Comparison of ENCODE assay signal across 24 cellular contexts in the genomic region with DNA sequence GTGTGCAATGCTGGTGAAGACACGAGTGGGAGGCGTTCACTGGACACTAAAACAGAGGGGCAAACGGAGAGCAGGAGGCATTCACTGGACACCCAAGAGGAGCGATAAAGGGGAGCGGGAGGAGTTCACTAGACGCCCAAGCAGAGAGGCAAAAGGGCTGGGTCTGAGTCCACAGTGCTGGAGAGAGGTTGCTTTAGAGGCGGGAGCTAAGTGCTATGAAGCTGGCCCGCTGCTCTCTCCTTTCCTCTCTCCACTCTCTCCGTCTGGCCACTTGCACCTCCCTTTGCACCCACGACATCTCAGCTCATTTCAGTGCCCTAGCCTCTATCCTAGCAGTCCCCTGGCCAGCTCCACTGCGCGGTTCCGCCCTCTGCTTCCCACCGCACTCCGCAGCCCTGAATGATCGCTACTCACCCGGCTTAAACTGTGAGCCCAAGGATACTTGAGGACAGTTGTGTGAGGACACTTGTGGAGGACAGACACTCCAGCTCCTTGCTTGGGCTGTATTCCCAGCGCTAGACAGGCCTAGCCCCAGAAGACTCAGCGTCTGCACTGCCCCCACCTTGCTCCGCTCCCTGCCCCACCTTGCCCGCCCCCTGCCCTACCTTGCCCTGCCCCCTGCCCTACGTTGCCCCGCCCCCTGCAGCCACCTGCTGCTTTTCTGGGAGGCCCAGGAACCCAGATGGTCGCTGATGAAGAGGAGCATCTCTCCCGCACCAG.
DNase-seq lines count a peak whose midpoint lies in the region; ATAC-seq and TF ChIP-seq lines count a peak whose summit lies in the region.
"Had no signal": no experiment of that assay in that cellular context is flagged by ENCODE, and none has a peak within 500 bp of the region (broad histone marks: within the 10 kb centered on the region; RNA-seq: fewer than 3 reads in every experiment).

No MANE protein-coding gene starts in this region.

- no peak overlapping the region for H3K27ac ChIP-seq in uterus
- H3K27ac ChIP-seq: epithelial cell of prostate, parathyroid adenoma had no signal

- H3K36me3 ChIP-seq in H7 (replicated peaks; ENCODE audit: control insufficient read depth, insufficient read depth, low read length) = no peaks in the 10 kb centered on the region
- no peaks in the 10 kb centered on the region for H3K36me3 ChIP-seq in uterus
- H3K36me3 ChIP-seq: BE2C had no signal

- peaks cover 0 to 5% of the 10 kb centered on the region in 2 donors for H3K9me3 ChIP-seq in uterus
- H3K9me3 ChIP-seq: BE2C had no signal

- peaks cover 0 to 7% of the 10 kb centered on the region in 2 donors for H3K4me1 ChIP-seq in uterus
- H3K4me1 ChIP-seq: BE2C, parathyroid adenoma had no signal

- H3K27me3 Mint-ChIP-seq in WTC11 (ENCODE audit: low read depth) (peaks cover 54% of the 10 kb centered on the region), nephron progenitor cell (ENCODE audit: low read depth, poor library complexity) (peaks cover 89% of the 10 kb centered on the region)

- peaks cover 31% of the 10 kb centered on the region for H3K27me3 ChIP-seq in H7 (ENCODE audit: control insufficient read depth, insufficient read depth, low read length)
- H3K27me3 ChIP-seq in uterus = peaks cover 7 to 35% of the 10 kb centered on the region in 2 donors

- intact Hi-C loops in uterus (cut with DNase I; ENCODE audit: low total_unique reads) = no loop called here

- DNase-seq in NCI-H2171 treated with DMSO at 0.1 percent for 48 hours (lab: John Stamatoyannopoulos, UW) (peak; percentile 22), NCI-H2171 (lab: John Stamatoyannopoulos, UW) (no peak), H7 (peak; percentile 80), WTC11 (ENCODE audit: low spot score) (no peak), nephron progenitor cell (peak; percentile 24), uterus (no peak), middle frontal gyrus (ENCODE audit: extremely low spot score, low spot score) (no peak)
- DNase-seq: activated CD4-positive, alpha-beta memory T cell treated with anti-CD3 and anti-CD28 coated beads, Interleukin-2, amount 10 ng/mL, durations not matched to agents 7 days and 5 days; activated CD4-positive, CD25-positive, alpha-beta regulatory T cell; BE2C; DND-41; naive thymus-derived CD8-positive, alpha-beta T cell; NCI-H1694; NCI-H345; right cardiac atrium; SIG-M5; stimulated activated CD4-positive, alpha-beta T cell treated with anti-CD3 and anti-CD28 coated beads, Interleukin-4, amount 100 ng/mL, for 1 hour; SW 1271; T1000 had no signal

- no peak for TF ChIP-seq POLR2A in uterus (IDR thresholded peaks at IDR 0.05)

- CTCF ChIA-PET in WTC11 (lab: Charles Lee) = interaction anchor here (1.0 to 1.6 kb wide), 8 partner anchors 24 to 418 kb away, joined by 5 to 11 read pairs (median 6); no protein-coding TSS in a partner anchor

- peak overlapping the region; percentile 42 for H3K4me3 Mint-ChIP-seq in WTC11
- H3K4me3 Mint-ChIP-seq in nephron progenitor cell = no peak overlapping the region
- H3K4me3 Mint-ChIP-seq: activated CD4-positive, alpha-beta memory T cell treated with anti-CD3 and anti-CD28 coated beads, Interleukin-2, amount 10 ng/mL, durations not matched to agents 7 days and 5 days; stimulated activated memory B cell treated with anti-CD40 and anti-IgM and Interleukin-4, amounts not matched to agents 10 μg/mL and 1 μg/mL and 100 μg/mL, for 72 hours had no signal

- H3K9me3 Mint-ChIP-seq in WTC11 (peaks cover 12% of the 10 kb centered on the region), nephron progenitor cell (peaks cover 16% of the 10 kb centered on the region)
- H3K9me3 Mint-ChIP-seq: stimulated activated memory B cell treated with anti-CD40 and anti-IgM and Interleukin-4, amounts not matched to agents 10 μg/mL and 1 μg/mL and 100 μg/mL, for 72 hours had no signal

- POLR2A ChIA-PET in WTC11 (lab: Charles Lee) = no interaction called here

- H3K36me3 Mint-ChIP-seq in WTC11 = peaks cover 13% of the 10 kb centered on the region
- H3K36me3 Mint-ChIP-seq in nephron progenitor cell (ENCODE audit: low read depth) = no peaks in the 10 kb centered on the region
- H3K36me3 Mint-ChIP-seq: stimulated activated memory B cell treated with anti-CD40 and anti-IgM and Interleukin-4, amounts not matched to agents 10 μg/mL and 1 μg/mL and 100 μg/mL, for 72 hours had no signal

- TF ChIP-seq CTCF in WTC11 (IDR thresholded peaks at IDR 0.05) = no peak
- TF ChIP-seq CTCF in nephron progenitor cell (IDR thresholded peaks at IDR 0.05) = no peak
- no peak for TF ChIP-seq CTCF in uterus (IDR thresholded peaks at IDR 0.05)

- H3K27ac Mint-ChIP-seq in WTC11 (no peak overlapping the region), nephron progenitor cell (no peak overlapping the region)
- H3K27ac Mint-ChIP-seq: activated CD4-positive, alpha-beta memory T cell treated with anti-CD3 and anti-CD28 coated beads, Interleukin-2, amount 10 ng/mL, durations not matched to agents 7 days and 5 days; stimulated activated memory B cell treated with anti-CD40 and anti-IgM and Interleukin-4, amounts not matched to agents 10 μg/mL and 1 μg/mL and 100 μg/mL, for 72 hours had no signal

- H3K4me3 ChIP-seq in H7 (ENCODE audit: insufficient read depth, low read depth, low read length) (peak overlapping the region; percentile 31), uterus (no peak overlapping the region)

- ATAC-seq in WTC11 (peak; percentile 10), GM21390 (IDR thresholded peaks at IDR 0.05; ENCODE audit: unreplicated experiment) (no peak)
- ATAC-seq: left lobe of liver; naive thymus-derived CD8-positive, alpha-beta T cell; right cardiac atrium; stimulated activated memory B cell treated with anti-CD40 and anti-IgM and Interleukin-4, amounts not matched to agents 10 μg/mL and 1 μg/mL and 100 μg/mL, for 72 hours had no signal

- H3K4me1 Mint-ChIP-seq in WTC11 (peaks cover 43% of the 10 kb centered on the region), nephron progenitor cell (peaks cover 9% of the 10 kb centered on the region)
- H3K4me1 Mint-ChIP-seq: activated CD4-positive, alpha-beta memory T cell treated with anti-CD3 and anti-CD28 coated beads, Interleukin-2, amount 10 ng/mL, durations not matched to agents 7 days and 5 days had no signal

TF ChIP-seq in WTC11, 78 proteins besides CTCF, POLR2A, EP300 and RAD21 (continues in another document):
- TF ChIP-seq SMAD3 (CRISPR knock-in tag; IDR thresholded peaks at IDR 0.05; ENCODE audit: borderline replicate concordance) = no peak
- no peak for TF ChIP-seq ZNF396 (CRISPR knock-in tag; IDR thresholded peaks at IDR 0.05; ENCODE audit: borderline replicate concordance)
- no peak for TF ChIP-seq ZNF138 (CRISPR knock-in tag; conservative IDR thresholded peaks at IDR 0.05)
- no peak for TF ChIP-seq EMX1 (CRISPR knock-in tag; IDR thresholded peaks at IDR 0.05)
- TF ChIP-seq GABPB1 (CRISPR knock-in tag; IDR thresholded peaks at IDR 0.05) = no peak
- TF ChIP-seq, protein P1, sequence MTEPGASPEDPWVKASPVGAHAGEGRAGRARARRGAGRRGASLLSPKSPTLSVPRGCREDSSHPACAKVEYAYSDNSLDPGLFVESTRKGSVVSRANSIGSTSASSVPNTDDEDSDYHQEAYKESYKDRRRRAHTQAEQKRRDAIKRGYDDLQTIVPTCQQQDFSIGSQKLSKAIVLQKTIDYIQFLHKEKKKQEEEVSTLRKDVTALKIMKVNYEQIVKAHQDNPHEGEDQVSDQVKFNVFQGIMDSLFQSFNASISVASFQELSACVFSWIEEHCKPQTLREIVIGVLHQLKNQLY (CRISPR knock-in tag; IDR thresholded peaks at IDR 0.05) = no peak
- no peak for TF ChIP-seq ZNF263 (CRISPR knock-in tag; IDR thresholded peaks at IDR 0.05; ENCODE audit: low read depth)
- no peak for TF ChIP-seq NFATC4 (CRISPR knock-in tag; IDR thresholded peaks at IDR 0.05)
- TF ChIP-seq ARID4B (CRISPR knock-in tag; IDR thresholded peaks at IDR 0.05; ENCODE audit: borderline replicate concordance) = no peak
- TF ChIP-seq RORB (CRISPR knock-in tag; IDR thresholded peaks at IDR 0.05) = no peak

Comparison
In these comparisons a context has a peak if more than half of its experiments do, and no peak if none do; other contexts are left out.
1. DNase-seq: peak in NCI-H2171 treated with DMSO at 0.1 percent for 48 hours (single experiment), H7 (single experiment) and nephron progenitor cell (single experiment); none in NCI-H2171 (single experiment), WTC11 (single experiment), uterus (0 of 2) and middle frontal gyrus (single experiment).